ENCODE assay signal across 4 cellular contexts in genomic region chr7:156868363-156868762, GRCh38. TPM values are rescaled to one million over a fixed set of nuclear protein-coding genes. Genes with fewer than 3 reads are reported as not detected.
DNase-seq lines count a peak whose midpoint lies in the region; ATAC-seq, FAIRE-seq and TF ChIP-seq lines count a peak whose summit lies in the region.
"Not testable (repeated sequence)": the region's sequence is repeated elsewhere in the genome, so short reads cannot be mapped to it uniquely, and the experiment has no call there.

No MANE protein-coding gene starts in this region.

- not testable (repeated sequence) for DNase-seq in A549 (ENCODE audit: low read depth in 1 of 2, low spot score in 1 of 2); IMR-90; K562 (ENCODE audit: extremely low read depth in 1 of 4, low spot score in 3 of 4); HepG2 (ENCODE audit: low spot score)

- not testable (repeated sequence) for H2BK20ac ChIP-seq in IMR-90 (ENCODE audit: low read depth, low read length)

- H3K27ac ChIP-seq in A549; IMR-90 (ENCODE audit: insufficient read depth, low read length); K562 (ENCODE audit: extremely low read depth, low read depth, low read length); HepG2 (ENCODE audit: extremely low read length, insufficient read depth, low read length): not testable (repeated sequence)

- BruUV-seq in IMR-90 (replicated peaks; lab: Mats Ljungman, UMichigan); K562 (replicated peaks; lab: Mats Ljungman, UMichigan); HepG2 (replicated peaks; lab: Mats Ljungman, UMichigan): not testable (repeated sequence)

- not testable (repeated sequence) for H2AK5ac ChIP-seq in IMR-90 (ENCODE audit: low read depth, low read length)

- ATAC-seq in A549; IMR-90 (ENCODE audit: low read depth); K562; HepG2: not testable (repeated sequence)

- 97% methylated on average over 8 of the region's 8 CpGs for whole genome bisulfite sequencing in A549 (ENCODE audit: missing lambda C conversion rate)
- 94% methylated on average over 7 of the region's 8 CpGs; no CpG with 5 or more reads in 1 of the 2 experiments for WGBS in IMR-90 (ENCODE audit: extremely low coverage in 2 of 2, insufficient read length in 1 of 2), 2 experiments
- WGBS in K562 (ENCODE audit: insufficient coverage, low coverage, missing lambda C conversion rate), result 87% methylated on average over 8 of the region's 8 CpGs
- WGBS in HepG2 (ENCODE audit: low lambda C conversion rate), result 100% methylated on average over 8 of the region's 8 CpGs

- H3K27me3 ChIP-seq in IMR-90 (ENCODE audit: control insufficient read depth, insufficient read depth, low read length); K562 (ENCODE audit: control insufficient read depth in 2 of 2, insufficient read depth in 2 of 2, low read length in 2 of 2); HepG2 (ENCODE audit: control insufficient read depth in 1 of 2, insufficient read depth in 2 of 2, low read length in 2 of 2): not testable (repeated sequence)

- H3K4me1 ChIP-seq in A549; IMR-90 (ENCODE audit: control insufficient read depth, insufficient read depth, low read length); K562 (replicated peaks in 1 of 2; ENCODE audit: control insufficient read depth in 2 of 2, insufficient read depth in 2 of 2, low read length in 2 of 2); HepG2 (ENCODE audit: insufficient read depth, low read length): not testable (repeated sequence)

- CTCF ChIA-PET in A549 (lab: Yijun Ruan, JAX); IMR-90 (lab: Yijun Ruan, JAX); HepG2 (lab: Yijun Ruan, JAX; ENCODE audit: low intra/inter-chr PET ratio, low total read pairs): not testable (repeated sequence)
- CTCF ChIA-PET in K562 (lab: Yijun Ruan, JAX; ENCODE audit: low intra/inter-chr PET ratio), result interaction anchor here (0.7 kb wide), 1 partner anchor 19 kb away, joined by 3 read pairs; no protein-coding TSS in a partner anchor

- not testable (repeated sequence) for FAIRE-seq in A549 (lab: Jason Lieb, UNC); K562 (lab: Jason Lieb, UNC); HepG2 (lab: Jason Lieb, UNC)

- in situ Hi-C loops in IMR-90 (cut with MboI; ENCODE audit: low sequenced_read_pairs); K562 (cut with MboI); HepG2 (cut with HindIII; ENCODE audit: extremely low pct_ligation_motif_present, low pct_unique_long_range_greater_than_20kb): not testable (repeated sequence)

- not testable (repeated sequence) for TF ChIP-seq RAD21 in A549 (conservative IDR thresholded peaks at IDR 0.05 in 1 of 2, IDR thresholded peaks at IDR 0.05 in 1 of 2); IMR-90 (IDR thresholded peaks at IDR 0.05; ENCODE audit: low read length); K562 (CRISPR knock-in tag; conservative IDR thresholded peaks at IDR 0.05 in 1 of 2, IDR thresholded peaks at IDR 0.05 in 1 of 2); HepG2 (CRISPR knock-in tag; IDR thresholded peaks at IDR 0.05)

- H3K4me3 ChIP-seq in A549; IMR-90 (ENCODE audit: insufficient read depth, low read depth, low read length); K562; HepG2 (replicated peaks in 1 of 3; ENCODE audit: insufficient read depth in 1 of 3, low read depth in 2 of 3, low read length in 3 of 3): not testable (repeated sequence)

- H3K18ac ChIP-seq in IMR-90 (ENCODE audit: low read depth, low read length), result not testable (repeated sequence)

- not testable (repeated sequence) for H3K36me3 ChIP-seq in IMR-90 (ENCODE audit: control insufficient read depth, insufficient read depth, low read length); K562 (ENCODE audit: control insufficient read depth, insufficient read depth, low read length); HepG2 (replicated peaks in 1 of 2; ENCODE audit: control insufficient read depth in 1 of 2, insufficient read depth in 2 of 2, low read length in 2 of 2)

- peaks cover 4 to 11% of the 10 kb centered on the region in 2 experiments for H3K79me1 ChIP-seq in IMR-90 (ENCODE audit: low read depth in 1 of 2, low read length in 2 of 2)

- not testable (repeated sequence) for H3K9ac ChIP-seq in IMR-90 (ENCODE audit: low read depth, low read length); K562 (ENCODE audit: insufficient read depth in 1 of 2, low read depth in 2 of 2, low read length in 2 of 2); HepG2 (ENCODE audit: insufficient read depth, low read depth, low read length)

- not testable (repeated sequence) for H2AFZ ChIP-seq in IMR-90 (replicated peaks; ENCODE audit: low read length, poor library complexity); K562 (ENCODE audit: low read depth, low read length); HepG2 (ENCODE audit: low read length)

- peaks cover 82% of the 10 kb centered on the region for H3K79me2 ChIP-seq in K562 (ENCODE audit: control insufficient read depth, insufficient read depth, low read length)
- peaks cover 28% of the 10 kb centered on the region for H3K79me2 ChIP-seq in HepG2 (ENCODE audit: insufficient read depth, low read length)

- H2AK9ac ChIP-seq in IMR-90 (replicated peaks; ENCODE audit: low read depth, low read length, poor library complexity), result not testable (repeated sequence)

- H3K56ac ChIP-seq in IMR-90 (ENCODE audit: extremely low read depth, insufficient read depth, low read length), result not testable (repeated sequence)

- H2BK5ac ChIP-seq in IMR-90 (ENCODE audit: low read depth, low read length, poor library complexity, severe bottlenecking), result not testable (repeated sequence)

- intact Hi-C loops in IMR-90 (cut with micrococcal nuclease); K562 (cut with micrococcal nuclease); HepG2 (cut with micrococcal nuclease; ENCODE audit: unreplicated experiment): not testable (repeated sequence)

- H2BK120ac ChIP-seq in IMR-90 (ENCODE audit: low read depth, low read length), result not testable (repeated sequence)

- dilution Hi-C loops in IMR-90 (cut with HindIII; ENCODE audit: low sequenced_read_pairs, unreplicated experiment), result not testable (repeated sequence)

- H2BK15ac ChIP-seq in IMR-90 (ENCODE audit: low read depth, low read length), result not testable (repeated sequence)

- H3K9me1 ChIP-seq in IMR-90 (ENCODE audit: insufficient read depth, low read length); K562 (ENCODE audit: control insufficient read depth, insufficient read depth, low read length): not testable (repeated sequence)

- H4K5ac ChIP-seq in IMR-90 (ENCODE audit: low read depth, low read length), result not testable (repeated sequence)

- H4K20me1 ChIP-seq in IMR-90 (ENCODE audit: insufficient read depth, low read length); K562 (replicated peaks; ENCODE audit: control insufficient read depth, insufficient read depth, low read length); HepG2 (ENCODE audit: insufficient read depth, low read length): not testable (repeated sequence)

- POLR2A ChIA-PET in A549 (lab: Yijun Ruan, JAX); IMR-90 (lab: Charles Lee; ENCODE audit: unreplicated experiment); HepG2 (lab: Yijun Ruan, JAX): not testable (repeated sequence)
- POLR2A ChIA-PET in K562 (lab: Yijun Ruan, JAX), result interaction anchor here (0.6 to 1.2 kb wide), 4 partner anchors 18 to 1004 kb away, joined by 3 to 4 read pairs (median 3); no protein-coding TSS in a partner anchor

- not testable (repeated sequence) for H3K4me2 ChIP-seq in A549; IMR-90 (ENCODE audit: low read depth, low read length); K562 (ENCODE audit: insufficient read depth, low read length); HepG2 (ENCODE audit: low read depth, low read length)

- H4K8ac ChIP-seq in IMR-90 (ENCODE audit: low read depth in 2 of 2, low read length in 2 of 2), result not testable (repeated sequence)

- TF ChIP-seq EP300 in A549 (IDR thresholded peaks at IDR 0.05); K562 (IDR thresholded peaks at IDR 0.05; ENCODE audit: low read length); HepG2 (IDR thresholded peaks at IDR 0.05; ENCODE audit: low read depth in 2 of 2, low read length in 2 of 2); HepG2 (CRISPR knock-in tag; IDR thresholded peaks at IDR 0.05; ENCODE audit: borderline replicate concordance): not testable (repeated sequence)

- not testable (repeated sequence) for H3K4ac ChIP-seq in IMR-90 (ENCODE audit: low read depth, low read length)

- TF ChIP-seq POLR2A in A549 (IDR thresholded peaks at IDR 0.05; ENCODE audit: low read length); IMR-90 (IDR thresholded peaks at IDR 0.05; ENCODE audit: low read depth, low read length); K562 (conservative IDR thresholded peaks at IDR 0.05); HepG2 (IDR thresholded peaks at IDR 0.05; ENCODE audit: insufficient read depth in 1 of 2, low read depth in 2 of 2, low read length in 2 of 2): not testable (repeated sequence)

- H3K14ac ChIP-seq in IMR-90 (replicated peaks; ENCODE audit: low read depth, low read length), result not testable (repeated sequence)

- TF ChIP-seq CTCF in A549 (IDR thresholded peaks at IDR 0.05); IMR-90 (conservative IDR thresholded peaks at IDR 0.05; ENCODE audit: low read depth, low read length); K562 (IDR thresholded peaks at IDR 0.05 in 2 of 3, conservative IDR thresholded peaks at IDR 0.05 in 1 of 3; ENCODE audit: insufficient read depth in 2 of 3, low read depth in 1 of 3, low read length in 3 of 3); HepG2 (CRISPR knock-in tag; IDR thresholded peaks at IDR 0.05): not testable (repeated sequence)

- H4K91ac ChIP-seq in IMR-90 (ENCODE audit: insufficient read depth, low read depth, low read length), result not testable (repeated sequence)

- not testable (repeated sequence) for H3K9me3 ChIP-seq in A549; IMR-90 (ENCODE audit: control insufficient read depth, insufficient read depth, low read length); K562 (replicated peaks; ENCODE audit: control insufficient read depth, insufficient read depth, low read depth, low read length); HepG2 (ENCODE audit: low read length)

- not testable (repeated sequence) for H3K23ac ChIP-seq in IMR-90 (ENCODE audit: low read depth, low read length)

RNA-seq across cellular contexts. Expression of gene LMBR1, which starts 24.6 kb away (rescaled TPM):
- polyA plus RNA-seq in A549 (2011; rRNA removed) (33.2 and 39.3 TPM in 2 replicates), A549 (2017; fragmentation: RNase III; extraction: RNeasy Plus Mini Kit Qiagen cat#74134 plus additional on column Dnase treatment) (40.3 to 42.9 TPM (median 42.3 TPM) in 3 replicates), IMR-90 (2012; rRNA removed) (9.3 and 11.9 TPM in 2 replicates), K562 (2011; rRNA removed) (33.6 and 82.0 TPM in 2 replicates), K562 (2014; fragmentation: Illumina TruSeq; extraction: Trizol) (49.8 and 49.9 TPM in 2 replicates), K562 (2014; fragmentation: Nextera tagmentation; extraction: Ambion mirVana) (1 to 10 TPM; 7.7 to 9.6 TPM), K562 (2014; rRNA removed) (49.0 and 50.9 TPM in 2 replicates), HepG2 (2011; rRNA removed) (18.7 and 20.9 TPM in 2 replicates)
- 22.4 TPM in 2 replicates for polyA plus RNA-seq in A549 (2012; cell fraction: cytosol; rRNA removed)
- polyA plus RNA-seq in A549 (2012; cell fraction: nucleus; rRNA removed), result 17.6 and 24.0 TPM in 2 replicates
- 50.3 and 61.3 TPM in 2 replicates for polyA minus RNA-seq in A549 (2011; rRNA and poly(A)+ RNA removed)
- total RNA-seq in IMR-90 (2012; rRNA removed) (19.9 and 30.3 TPM in 2 replicates), K562 (2014; rRNA removed) (74.6 and 136 TPM in 2 replicates), K562 (2014; rRNA removed; fragmentation: Illumina TruSeq; extraction: Trizol) (59.9 and 67.3 TPM in 2 replicates), K562 (2015; rRNA removed; fragmentation: Illumina TruSeq; extraction: Trizol) (58.5 and 61.7 TPM in 2 replicates), K562 (2021) (89.1 and 90.0 TPM in 2 replicates), HepG2 (2016; rRNA removed; fragmentation: Illumina TruSeq; extraction: Trizol) (30.4 and 39.6 TPM in 2 replicates)
- 5.0 and 12.5 TPM in 2 replicates for polyA plus RNA-seq in IMR-90 (2012; cell fraction: cytosol; rRNA removed)
- 11.8 and 15.5 TPM in 2 replicates for polyA plus RNA-seq in IMR-90 (2012; cell fraction: nucleus; rRNA removed; ENCODE audit: low replicate concordance)
- 221 and 364 TPM in 2 replicates for total RNA-seq in K562 (2011; cell fraction: chromatin; rRNA removed; ENCODE audit: low replicate concordance)
- total RNA-seq in K562 (2011; cell fraction: nucleolus; rRNA removed), result 125 and 149 TPM in 2 replicates
- total RNA-seq in K562 (2011; cell fraction: nucleoplasm; rRNA removed), result 218 and 331 TPM in 2 replicates
- polyA plus RNA-seq in K562 (2011; cell fraction: cytosol; rRNA removed), result 36.1 and 51.5 TPM in 2 replicates
- polyA plus RNA-seq in K562 (2011; cell fraction: nucleus; rRNA removed), result 136 and 225 TPM in 2 replicates
- 38.8 and 45.6 TPM in 2 replicates for polyA plus RNA-seq in K562 (2012)
- polyA minus RNA-seq in K562 (2011; rRNA and poly(A)+ RNA removed), result 80.1 and 153 TPM in 2 replicates
- polyA minus RNA-seq in K562 (2011; cell fraction: cytosol; rRNA and poly(A)+ RNA removed), result 53.8 and 63.2 TPM in 2 replicates
- 191 and 204 TPM in 2 replicates for polyA minus RNA-seq in K562 (2011; cell fraction: nucleus; rRNA and poly(A)+ RNA removed)
- total RNA-seq in HepG2 (2016; cell fraction: cytosol; rRNA removed; fragmentation: Illumina TruSeq; extraction: Trizol; ENCODE audit: low read depth), result 32.2 and 34.5 TPM in 2 replicates
- 31.7 and 39.8 TPM in 2 replicates for total RNA-seq in HepG2 (2016; cell fraction: insoluble cytoplasmic fraction; rRNA removed; fragmentation: Illumina TruSeq; extraction: Trizol)
- total RNA-seq in HepG2 (2016; cell fraction: membrane; rRNA removed; fragmentation: Illumina TruSeq; extraction: Trizol), result 35.2 and 35.7 TPM in 2 replicates
- total RNA-seq in HepG2 (2016; cell fraction: nucleus; rRNA removed; fragmentation: Illumina TruSeq; extraction: Trizol), result 74.2 and 80.7 TPM in 2 replicates
- polyA plus RNA-seq in HepG2 (2011; cell fraction: cytosol; rRNA removed), result 14.8 and 17.5 TPM in 2 replicates
- 48.7 and 53.2 TPM in 2 replicates for polyA plus RNA-seq in HepG2 (2011; cell fraction: nucleus; rRNA removed)
- polyA plus RNA-seq in HepG2 (2012), result 16.2 and 18.9 TPM in 2 replicates
- 6.0 and 6.1 TPM in 2 replicates for polyA plus RNA-seq in HepG2 (2016; cell fraction: cytosol; fragmentation: Illumina TruSeq; extraction: Trizol; ENCODE audit: low read depth)
- polyA plus RNA-seq in HepG2 (2016; cell fraction: insoluble cytoplasmic fraction; fragmentation: Illumina TruSeq; extraction: Trizol; ENCODE audit: low read depth), result 24.4 and 27.6 TPM in 2 replicates
- 16.2 and 17.5 TPM in 2 replicates for polyA plus RNA-seq in HepG2 (2016; cell fraction: membrane; fragmentation: Illumina TruSeq; extraction: Trizol; ENCODE audit: low read depth)
- polyA plus RNA-seq in HepG2 (2016; cell fraction: nucleus; fragmentation: Illumina TruSeq; extraction: Trizol; ENCODE audit: insufficient read depth, low read depth), result 38.6 and 52.3 TPM in 2 replicates
- 52.9 and 78.7 TPM in 2 replicates for polyA minus RNA-seq in HepG2 (2011; rRNA and poly(A)+ RNA removed; ENCODE audit: low replicate concordance)
- 24.6 and 26.7 TPM in 2 replicates for polyA minus RNA-seq in HepG2 (2011; cell fraction: cytosol; rRNA and poly(A)+ RNA removed)
- 160 and 168 TPM in 2 replicates for polyA minus RNA-seq in HepG2 (2011; cell fraction: nucleus; rRNA and poly(A)+ RNA removed)
